In the genomic region with DNA sequence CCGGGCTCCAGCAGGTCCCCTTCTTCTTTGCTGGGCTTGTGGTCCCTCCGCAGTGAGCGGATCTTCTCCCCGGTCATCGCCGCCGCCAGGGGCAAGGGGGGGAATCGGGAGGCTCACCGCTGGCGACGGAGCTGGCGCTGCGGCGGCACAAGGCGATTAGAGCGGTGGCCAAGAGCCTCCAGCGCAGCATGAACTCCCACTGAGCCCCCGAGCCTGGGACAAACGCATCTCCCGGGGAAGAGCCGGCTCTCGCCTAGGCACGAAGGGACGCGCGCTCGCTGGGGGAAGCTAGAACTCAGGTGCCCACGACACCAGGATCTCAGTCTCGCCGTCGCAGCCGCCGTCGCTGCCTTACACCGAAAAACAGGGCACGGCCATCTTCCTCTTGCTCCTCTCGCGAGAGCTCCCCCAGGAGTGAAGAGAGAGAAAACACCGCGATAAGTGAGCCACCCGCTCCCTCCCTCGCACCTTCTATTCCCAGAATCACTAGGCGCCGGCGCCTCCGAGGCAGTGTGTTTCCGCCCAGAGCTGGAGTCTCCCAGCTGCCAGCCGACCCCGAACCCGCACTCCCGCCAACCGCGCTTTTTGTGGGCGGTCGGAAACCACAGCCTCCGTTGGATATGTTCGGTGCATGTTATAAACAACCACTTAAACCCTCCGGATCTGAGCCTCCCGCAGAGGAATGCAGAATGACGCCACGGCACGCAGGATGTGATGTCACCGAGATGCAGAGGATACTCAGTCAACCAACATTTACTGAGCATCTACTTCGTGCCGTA, we compare ENCODE assay signal across 1 cellular context.
TF ChIP-seq lines count a peak whose summit lies in the region.

TSS of gene ANKRD13C (minus strand) at position 391 of the 779 bp plus-strand sequence. CDS start at position 77, 314 bp downstream.

TF ChIP-seq in H1, 55 proteins besides CTCF, POLR2A, EP300 and RAD21 (continued from another document):
- no peak for TF ChIP-seq CEBPB (IDR thresholded peaks at IDR 0.05; ENCODE audit: low read depth, low read length)
- no peak for TF ChIP-seq SRF (IDR thresholded peaks at IDR 0.05; ENCODE audit: low read depth, low read length)
- no peak for TF ChIP-seq HDAC6 (IDR thresholded peaks at IDR 0.05; ENCODE audit: low read depth, low read length)
- TF ChIP-seq RBBP5 (IDR thresholded peaks at IDR 0.05; ENCODE audit: borderline replicate concordance, low read depth, low read length): no peak; the same call in none of the 2 replicates
- TF ChIP-seq PHF8 (conservative IDR thresholded peaks at IDR 0.05; ENCODE audit: low read depth, low read length): peak; percentile 98
- TF ChIP-seq CHD1 (IDR thresholded peaks at IDR 0.05; ENCODE audit: low read depth, low read length): no peak
- TF ChIP-seq EZH2 (IDR thresholded peaks at IDR 0.05; ENCODE audit: low read depth, low read length, severe bottlenecking): no peak
- TF ChIP-seq RNF2 (IDR thresholded peaks at IDR 0.05; ENCODE audit: borderline replicate concordance, low read depth, low read length, missing control alignments, poor library complexity, severe bottlenecking): no peak
- TF ChIP-seq EGR1 (IDR thresholded peaks at IDR 0.05; ENCODE audit: borderline replicate concordance, low read depth, low read length): peak; percentile 60; the same call in 1 of the 2 replicates
- TF ChIP-seq BACH1 (IDR thresholded peaks at IDR 0.05; ENCODE audit: low read length): no peak
- TF ChIP-seq CTBP2 (IDR thresholded peaks at IDR 0.05; ENCODE audit: borderline replicate concordance, insufficient read depth, insufficient read length, low read length): no peak
- peak; percentile 84 for TF ChIP-seq KDM5A (IDR thresholded peaks at IDR 0.05; ENCODE audit: low read length)
- TF ChIP-seq, protein P1, sequence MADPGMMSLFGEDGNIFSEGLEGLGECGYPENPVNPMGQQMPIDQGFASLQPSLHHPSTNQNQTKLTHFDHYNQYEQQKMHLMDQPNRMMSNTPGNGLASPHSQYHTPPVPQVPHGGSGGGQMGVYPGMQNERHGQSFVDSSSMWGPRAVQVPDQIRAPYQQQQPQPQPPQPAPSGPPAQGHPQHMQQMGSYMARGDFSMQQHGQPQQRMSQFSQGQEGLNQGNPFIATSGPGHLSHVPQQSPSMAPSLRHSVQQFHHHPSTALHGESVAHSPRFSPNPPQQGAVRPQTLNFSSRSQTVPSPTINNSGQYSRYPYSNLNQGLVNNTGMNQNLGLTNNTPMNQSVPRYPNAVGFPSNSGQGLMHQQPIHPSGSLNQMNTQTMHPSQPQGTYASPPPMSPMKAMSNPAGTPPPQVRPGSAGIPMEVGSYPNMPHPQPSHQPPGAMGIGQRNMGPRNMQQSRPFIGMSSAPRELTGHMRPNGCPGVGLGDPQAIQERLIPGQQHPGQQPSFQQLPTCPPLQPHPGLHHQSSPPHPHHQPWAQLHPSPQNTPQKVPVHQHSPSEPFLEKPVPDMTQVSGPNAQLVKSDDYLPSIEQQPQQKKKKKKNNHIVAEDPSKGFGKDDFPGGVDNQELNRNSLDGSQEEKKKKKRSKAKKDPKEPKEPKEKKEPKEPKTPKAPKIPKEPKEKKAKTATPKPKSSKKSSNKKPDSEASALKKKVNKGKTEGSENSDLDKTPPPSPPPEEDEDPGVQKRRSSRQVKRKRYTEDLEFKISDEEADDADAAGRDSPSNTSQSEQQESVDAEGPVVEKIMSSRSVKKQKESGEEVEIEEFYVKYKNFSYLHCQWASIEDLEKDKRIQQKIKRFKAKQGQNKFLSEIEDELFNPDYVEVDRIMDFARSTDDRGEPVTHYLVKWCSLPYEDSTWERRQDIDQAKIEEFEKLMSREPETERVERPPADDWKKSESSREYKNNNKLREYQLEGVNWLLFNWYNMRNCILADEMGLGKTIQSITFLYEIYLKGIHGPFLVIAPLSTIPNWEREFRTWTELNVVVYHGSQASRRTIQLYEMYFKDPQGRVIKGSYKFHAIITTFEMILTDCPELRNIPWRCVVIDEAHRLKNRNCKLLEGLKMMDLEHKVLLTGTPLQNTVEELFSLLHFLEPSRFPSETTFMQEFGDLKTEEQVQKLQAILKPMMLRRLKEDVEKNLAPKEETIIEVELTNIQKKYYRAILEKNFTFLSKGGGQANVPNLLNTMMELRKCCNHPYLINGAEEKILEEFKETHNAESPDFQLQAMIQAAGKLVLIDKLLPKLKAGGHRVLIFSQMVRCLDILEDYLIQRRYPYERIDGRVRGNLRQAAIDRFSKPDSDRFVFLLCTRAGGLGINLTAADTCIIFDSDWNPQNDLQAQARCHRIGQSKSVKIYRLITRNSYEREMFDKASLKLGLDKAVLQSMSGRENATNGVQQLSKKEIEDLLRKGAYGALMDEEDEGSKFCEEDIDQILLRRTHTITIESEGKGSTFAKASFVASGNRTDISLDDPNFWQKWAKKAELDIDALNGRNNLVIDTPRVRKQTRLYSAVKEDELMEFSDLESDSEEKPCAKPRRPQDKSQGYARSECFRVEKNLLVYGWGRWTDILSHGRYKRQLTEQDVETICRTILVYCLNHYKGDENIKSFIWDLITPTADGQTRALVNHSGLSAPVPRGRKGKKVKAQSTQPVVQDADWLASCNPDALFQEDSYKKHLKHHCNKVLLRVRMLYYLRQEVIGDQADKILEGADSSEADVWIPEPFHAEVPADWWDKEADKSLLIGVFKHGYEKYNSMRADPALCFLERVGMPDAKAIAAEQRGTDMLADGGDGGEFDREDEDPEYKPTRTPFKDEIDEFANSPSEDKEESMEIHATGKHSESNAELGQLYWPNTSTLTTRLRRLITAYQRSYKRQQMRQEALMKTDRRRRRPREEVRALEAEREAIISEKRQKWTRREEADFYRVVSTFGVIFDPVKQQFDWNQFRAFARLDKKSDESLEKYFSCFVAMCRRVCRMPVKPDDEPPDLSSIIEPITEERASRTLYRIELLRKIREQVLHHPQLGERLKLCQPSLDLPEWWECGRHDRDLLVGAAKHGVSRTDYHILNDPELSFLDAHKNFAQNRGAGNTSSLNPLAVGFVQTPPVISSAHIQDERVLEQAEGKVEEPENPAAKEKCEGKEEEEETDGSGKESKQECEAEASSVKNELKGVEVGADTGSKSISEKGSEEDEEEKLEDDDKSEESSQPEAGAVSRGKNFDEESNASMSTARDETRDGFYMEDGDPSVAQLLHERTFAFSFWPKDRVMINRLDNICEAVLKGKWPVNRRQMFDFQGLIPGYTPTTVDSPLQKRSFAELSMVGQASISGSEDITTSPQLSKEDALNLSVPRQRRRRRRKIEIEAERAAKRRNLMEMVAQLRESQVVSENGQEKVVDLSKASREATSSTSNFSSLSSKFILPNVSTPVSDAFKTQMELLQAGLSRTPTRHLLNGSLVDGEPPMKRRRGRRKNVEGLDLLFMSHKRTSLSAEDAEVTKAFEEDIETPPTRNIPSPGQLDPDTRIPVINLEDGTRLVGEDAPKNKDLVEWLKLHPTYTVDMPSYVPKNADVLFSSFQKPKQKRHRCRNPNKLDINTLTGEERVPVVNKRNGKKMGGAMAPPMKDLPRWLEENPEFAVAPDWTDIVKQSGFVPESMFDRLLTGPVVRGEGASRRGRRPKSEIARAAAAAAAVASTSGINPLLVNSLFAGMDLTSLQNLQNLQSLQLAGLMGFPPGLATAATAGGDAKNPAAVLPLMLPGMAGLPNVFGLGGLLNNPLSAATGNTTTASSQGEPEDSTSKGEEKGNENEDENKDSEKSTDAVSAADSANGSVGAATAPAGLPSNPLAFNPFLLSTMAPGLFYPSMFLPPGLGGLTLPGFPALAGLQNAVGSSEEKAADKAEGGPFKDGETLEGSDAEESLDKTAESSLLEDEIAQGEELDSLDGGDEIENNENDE (IDR thresholded peaks at IDR 0.05; ENCODE audit: insufficient replicate concordance, low read length): no peak
- TF ChIP-seq GTF2F1 (IDR thresholded peaks at IDR 0.05; ENCODE audit: borderline replicate concordance, low read depth, low read length): no peak
- peak; percentile 83 for TF ChIP-seq TEAD4 (IDR thresholded peaks at IDR 0.05; ENCODE audit: low read depth, low read length)
- TF ChIP-seq FOSL1 (IDR thresholded peaks at IDR 0.05; ENCODE audit: insufficient read depth, low read depth, low read length): no peak
- TF ChIP-seq BRCA1 (IDR thresholded peaks at IDR 0.05; ENCODE audit: low read depth, low read length): peak; percentile 91
- no peak for TF ChIP-seq SIX5 (IDR thresholded peaks at IDR 0.05; ENCODE audit: low read depth, low read length)
- TF ChIP-seq ATF3 (IDR thresholded peaks at IDR 0.05; ENCODE audit: insufficient read depth, low read depth, low read length): no peak
- TF ChIP-seq MAFK (IDR thresholded peaks at IDR 0.05; ENCODE audit: low read depth, low read length): no peak
- peak; percentile 39; the same call in 1 of the 2 replicates for TF ChIP-seq JUND (IDR thresholded peaks at IDR 0.05; ENCODE audit: low read length)
- peak; percentile 98 for TF ChIP-seq TAF1 (IDR thresholded peaks at IDR 0.05; ENCODE audit: low read depth, low read length)
- TF ChIP-seq NRF1 (IDR thresholded peaks at IDR 0.05; ENCODE audit: low read depth, low read length): no peak
- no peak; the same call in none of the 2 replicates for TF ChIP-seq E2F6 (IDR thresholded peaks at IDR 0.05)
- no peak for TF ChIP-seq RXRA (IDR thresholded peaks at IDR 0.05; ENCODE audit: insufficient read depth, low read depth, low read length)
- TF ChIP-seq CHD2 (IDR thresholded peaks at IDR 0.05; ENCODE audit: low read length): peak; percentile 97
- TF ChIP-seq SP1 (IDR thresholded peaks at IDR 0.05; ENCODE audit: low read depth, low read length): no peak
- peak; percentile 93 for TF ChIP-seq TAF7 (optimal IDR thresholded peaks at IDR 0.05; ENCODE audit: borderline replicate concordance, low read depth, low read length)
- TF ChIP-seq, protein P2, sequence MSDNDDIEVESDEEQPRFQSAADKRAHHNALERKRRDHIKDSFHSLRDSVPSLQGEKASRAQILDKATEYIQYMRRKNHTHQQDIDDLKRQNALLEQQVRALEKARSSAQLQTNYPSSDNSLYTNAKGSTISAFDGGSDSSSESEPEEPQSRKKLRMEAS (IDR thresholded peaks at IDR 0.05): no peak; the same call in 1 of the 2 replicates
- TF ChIP-seq TCF12 (IDR thresholded peaks at IDR 0.05; ENCODE audit: low read depth, low read length): no peak
- TF ChIP-seq RFX5 (IDR thresholded peaks at IDR 0.05; ENCODE audit: borderline replicate concordance, low read depth, low read length): no peak
- TF ChIP-seq, protein P3, sequence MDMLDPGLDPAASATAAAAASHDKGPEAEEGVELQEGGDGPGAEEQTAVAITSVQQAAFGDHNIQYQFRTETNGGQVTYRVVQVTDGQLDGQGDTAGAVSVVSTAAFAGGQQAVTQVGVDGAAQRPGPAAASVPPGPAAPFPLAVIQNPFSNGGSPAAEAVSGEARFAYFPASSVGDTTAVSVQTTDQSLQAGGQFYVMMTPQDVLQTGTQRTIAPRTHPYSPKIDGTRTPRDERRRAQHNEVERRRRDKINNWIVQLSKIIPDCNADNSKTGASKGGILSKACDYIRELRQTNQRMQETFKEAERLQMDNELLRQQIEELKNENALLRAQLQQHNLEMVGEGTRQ (IDR thresholded peaks at IDR 0.05; ENCODE audit: low read length): no peak
- TF ChIP-seq SUZ12 (IDR thresholded peaks at IDR 0.05; ENCODE audit: low read length): no peak
- no peak for TF ChIP-seq CBX8 (IDR thresholded peaks at IDR 0.05; ENCODE audit: borderline replicate concordance, low read depth, low read length)
- no peak for TF ChIP-seq SP2 (IDR thresholded peaks at IDR 0.05; ENCODE audit: low read length)
- TF ChIP-seq CBX5 (IDR thresholded peaks at IDR 0.05; ENCODE audit: low read depth, low read length): no peak
- TF ChIP-seq TBP (IDR thresholded peaks at IDR 0.05; ENCODE audit: low read depth, low read length): peak; percentile 91
- TF ChIP-seq SIN3A (conservative IDR thresholded peaks at IDR 0.05 in 1 of 2, IDR thresholded peaks at IDR 0.05 in 1 of 2; ENCODE audit: low read depth in 1 of 2, low read length in 2 of 2): peak; percentile 59 to 68; a peak in 2 of 4 replicates
- peak; percentile 95 for TF ChIP-seq YY1 (IDR thresholded peaks at IDR 0.05; ENCODE audit: low read depth, low read length)
- TF ChIP-seq KDM4A (IDR thresholded peaks at IDR 0.05; ENCODE audit: low read depth, low read length, severe bottlenecking): peak; percentile 91
- TF ChIP-seq NANOG (IDR thresholded peaks at IDR 0.05; ENCODE audit: insufficient read depth, low read depth, low read length, poor library complexity, severe bottlenecking): no peak
- no peak for TF ChIP-seq JUN (IDR thresholded peaks at IDR 0.05; ENCODE audit: low read depth, low read length)
- TF ChIP-seq HDAC2 (IDR thresholded peaks at IDR 0.05; ENCODE audit: borderline replicate concordance in 1 of 2, low read depth in 2 of 2, low read length in 2 of 2): peak in 1 of 2 experiments; percentile 59; a peak in 1 of 4 replicates
- no peak for TF ChIP-seq BCL11A (IDR thresholded peaks at IDR 0.05; ENCODE audit: low read depth in 2 of 2, low read length in 2 of 2)
- no peak for TF ChIP-seq SP4 (IDR thresholded peaks at IDR 0.05; ENCODE audit: low read length)
- TF ChIP-seq POU5F1 (IDR thresholded peaks at IDR 0.05; ENCODE audit: low read depth, low read length): no peak
- no peak for TF ChIP-seq SIRT6 (IDR thresholded peaks at IDR 0.05; ENCODE audit: low read length)
